Comparison of ENCODE assay signal across 1 cellular context in the genomic region with DNA sequence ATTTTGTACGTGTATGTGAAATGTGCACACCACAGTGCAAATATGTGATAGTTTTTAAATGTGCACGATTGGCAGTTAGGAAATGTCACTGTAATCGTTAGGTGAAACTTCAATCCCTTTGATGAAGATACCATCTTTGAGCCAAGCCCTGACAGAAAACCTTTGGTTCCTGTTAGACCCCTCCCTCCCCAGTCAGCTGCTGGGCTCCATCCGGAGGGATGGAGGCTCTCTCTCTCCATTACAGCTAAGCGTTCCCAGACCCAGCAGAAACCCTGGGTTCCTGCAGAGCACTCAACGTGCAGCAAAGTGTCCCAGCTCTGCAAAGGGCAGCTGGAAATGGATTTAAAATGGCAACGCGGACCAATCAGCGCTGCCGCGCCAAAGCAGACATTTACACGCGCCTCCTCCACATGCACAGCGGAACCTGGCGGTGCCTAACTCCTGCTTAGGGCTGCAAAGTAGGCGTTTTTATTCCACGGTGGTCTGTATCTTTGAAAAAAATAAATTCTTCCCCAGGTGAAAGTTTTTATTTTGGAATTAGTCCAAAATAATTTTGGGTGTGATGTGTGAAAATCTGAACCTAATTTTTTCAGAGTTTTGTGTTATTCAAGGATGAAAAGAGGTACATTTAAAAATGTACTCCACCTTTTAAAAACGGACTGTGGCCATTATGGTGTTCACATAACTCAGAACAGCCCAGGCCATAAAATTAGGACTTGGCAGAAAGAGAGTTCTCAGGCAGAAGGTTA.
TF ChIP-seq lines count a peak whose summit lies in the region.

No MANE protein-coding gene starts in this region.

TF ChIP-seq in HepG2, 621 proteins besides CTCF, POLR2A, EP300 and RAD21 (continued from another document and continues in another):
- TF ChIP-seq, protein P1, sequence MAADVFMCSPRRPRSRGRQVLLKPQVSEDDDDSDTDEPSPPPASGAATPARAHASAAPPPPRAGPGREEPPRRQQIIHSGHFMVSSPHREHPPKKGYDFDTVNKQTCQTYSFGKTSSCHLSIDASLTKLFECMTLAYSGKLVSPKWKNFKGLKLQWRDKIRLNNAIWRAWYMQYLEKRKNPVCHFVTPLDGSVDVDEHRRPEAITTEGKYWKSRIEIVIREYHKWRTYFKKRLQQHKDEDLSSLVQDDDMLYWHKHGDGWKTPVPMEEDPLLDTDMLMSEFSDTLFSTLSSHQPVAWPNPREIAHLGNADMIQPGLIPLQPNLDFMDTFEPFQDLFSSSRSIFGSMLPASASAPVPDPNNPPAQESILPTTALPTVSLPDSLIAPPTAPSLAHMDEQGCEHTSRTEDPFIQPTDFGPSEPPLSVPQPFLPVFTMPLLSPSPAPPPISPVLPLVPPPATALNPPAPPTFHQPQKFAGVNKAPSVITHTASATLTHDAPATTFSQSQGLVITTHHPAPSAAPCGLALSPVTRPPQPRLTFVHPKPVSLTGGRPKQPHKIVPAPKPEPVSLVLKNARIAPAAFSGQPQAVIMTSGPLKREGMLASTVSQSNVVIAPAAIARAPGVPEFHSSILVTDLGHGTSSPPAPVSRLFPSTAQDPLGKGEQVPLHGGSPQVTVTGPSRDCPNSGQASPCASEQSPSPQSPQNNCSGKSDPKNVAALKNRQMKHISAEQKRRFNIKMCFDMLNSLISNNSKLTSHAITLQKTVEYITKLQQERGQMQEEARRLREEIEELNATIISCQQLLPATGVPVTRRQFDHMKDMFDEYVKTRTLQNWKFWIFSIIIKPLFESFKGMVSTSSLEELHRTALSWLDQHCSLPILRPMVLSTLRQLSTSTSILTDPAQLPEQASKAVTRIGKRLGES (CRISPR knock-in tag; IDR thresholded peaks at IDR 0.05; ENCODE audit: borderline replicate concordance) = no peak
- no peak for TF ChIP-seq SIN3B (IDR thresholded peaks at IDR 0.05; ENCODE audit: low read length)
- TF ChIP-seq KDM2A (CRISPR knock-in tag; IDR thresholded peaks at IDR 0.05; ENCODE audit: borderline replicate concordance, low read depth) = peak; percentile 51; the same call in 1 of the 2 replicates
- TF ChIP-seq, protein P2, sequence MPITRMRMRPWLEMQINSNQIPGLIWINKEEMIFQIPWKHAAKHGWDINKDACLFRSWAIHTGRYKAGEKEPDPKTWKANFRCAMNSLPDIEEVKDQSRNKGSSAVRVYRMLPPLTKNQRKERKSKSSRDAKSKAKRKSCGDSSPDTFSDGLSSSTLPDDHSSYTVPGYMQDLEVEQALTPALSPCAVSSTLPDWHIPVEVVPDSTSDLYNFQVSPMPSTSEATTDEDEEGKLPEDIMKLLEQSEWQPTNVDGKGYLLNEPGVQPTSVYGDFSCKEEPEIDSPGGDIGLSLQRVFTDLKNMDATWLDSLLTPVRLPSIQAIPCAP (CRISPR knock-in tag; IDR thresholded peaks at IDR 0.05; ENCODE audit: low read depth) = no peak
- TF ChIP-seq U2AF2 (IDR thresholded peaks at IDR 0.05; ENCODE audit: low read depth, low read length) = no peak
- no peak for TF ChIP-seq MBNL3 (CRISPR knock-in tag; conservative IDR thresholded peaks at IDR 0.05)
- TF ChIP-seq KLF11 (CRISPR knock-in tag; IDR thresholded peaks at IDR 0.05) = no peak
- TF ChIP-seq, protein P3, sequence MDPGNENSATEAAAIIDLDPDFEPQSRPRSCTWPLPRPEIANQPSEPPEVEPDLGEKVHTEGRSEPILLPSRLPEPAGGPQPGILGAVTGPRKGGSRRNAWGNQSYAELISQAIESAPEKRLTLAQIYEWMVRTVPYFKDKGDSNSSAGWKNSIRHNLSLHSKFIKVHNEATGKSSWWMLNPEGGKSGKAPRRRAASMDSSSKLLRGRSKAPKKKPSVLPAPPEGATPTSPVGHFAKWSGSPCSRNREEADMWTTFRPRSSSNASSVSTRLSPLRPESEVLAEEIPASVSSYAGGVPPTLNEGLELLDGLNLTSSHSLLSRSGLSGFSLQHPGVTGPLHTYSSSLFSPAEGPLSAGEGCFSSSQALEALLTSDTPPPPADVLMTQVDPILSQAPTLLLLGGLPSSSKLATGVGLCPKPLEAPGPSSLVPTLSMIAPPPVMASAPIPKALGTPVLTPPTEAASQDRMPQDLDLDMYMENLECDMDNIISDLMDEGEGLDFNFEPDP (CRISPR knock-in tag; conservative IDR thresholded peaks at IDR 0.05) = no peak
- TF ChIP-seq, protein P4, sequence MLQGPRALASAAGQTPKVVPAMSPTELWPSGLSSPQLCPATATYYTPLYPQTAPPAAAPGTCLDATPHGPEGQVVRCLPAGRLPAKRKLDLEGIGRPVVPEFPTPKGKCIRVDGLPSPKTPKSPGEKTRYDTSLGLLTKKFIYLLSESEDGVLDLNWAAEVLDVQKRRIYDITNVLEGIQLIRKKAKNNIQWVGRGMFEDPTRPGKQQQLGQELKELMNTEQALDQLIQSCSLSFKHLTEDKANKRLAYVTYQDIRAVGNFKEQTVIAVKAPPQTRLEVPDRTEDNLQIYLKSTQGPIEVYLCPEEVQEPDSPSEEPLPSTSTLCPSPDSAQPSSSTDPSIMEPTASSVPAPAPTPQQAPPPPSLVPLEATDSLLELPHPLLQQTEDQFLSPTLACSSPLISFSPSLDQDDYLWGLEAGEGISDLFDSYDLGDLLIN (CRISPR knock-in tag; IDR thresholded peaks at IDR 0.05; ENCODE audit: borderline replicate concordance) = no peak
- TF ChIP-seq MED8 (CRISPR knock-in tag; IDR thresholded peaks at IDR 0.05; ENCODE audit: insufficient replicate concordance) = peak; percentile 51
- no peak for TF ChIP-seq FOXM1 (CRISPR knock-in tag; IDR thresholded peaks at IDR 0.05)
- TF ChIP-seq, protein P5, sequence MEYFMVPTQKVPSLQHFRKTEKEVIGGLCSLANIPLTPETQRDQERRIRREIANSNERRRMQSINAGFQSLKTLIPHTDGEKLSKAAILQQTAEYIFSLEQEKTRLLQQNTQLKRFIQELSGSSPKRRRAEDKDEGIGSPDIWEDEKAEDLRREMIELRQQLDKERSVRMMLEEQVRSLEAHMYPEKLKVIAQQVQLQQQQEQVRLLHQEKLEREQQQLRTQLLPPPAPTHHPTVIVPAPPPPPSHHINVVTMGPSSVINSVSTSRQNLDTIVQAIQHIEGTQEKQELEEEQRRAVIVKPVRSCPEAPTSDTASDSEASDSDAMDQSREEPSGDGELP (IDR thresholded peaks at IDR 0.05; ENCODE audit: borderline replicate concordance, low read depth) = peak; percentile 98
- TF ChIP-seq HOXA3 (CRISPR knock-in tag; IDR thresholded peaks at IDR 0.05) = peak; percentile 82
- TF ChIP-seq RARA (CRISPR knock-in tag; IDR thresholded peaks at IDR 0.05) = no peak
- no peak for TF ChIP-seq KLF6 (CRISPR knock-in tag; IDR thresholded peaks at IDR 0.05)
- no peak for TF ChIP-seq TBX3 (IDR thresholded peaks at IDR 0.05; ENCODE audit: borderline replicate concordance)
- TF ChIP-seq ZNF335 (CRISPR knock-in tag; IDR thresholded peaks at IDR 0.05) = no peak
- TF ChIP-seq, protein P6, sequence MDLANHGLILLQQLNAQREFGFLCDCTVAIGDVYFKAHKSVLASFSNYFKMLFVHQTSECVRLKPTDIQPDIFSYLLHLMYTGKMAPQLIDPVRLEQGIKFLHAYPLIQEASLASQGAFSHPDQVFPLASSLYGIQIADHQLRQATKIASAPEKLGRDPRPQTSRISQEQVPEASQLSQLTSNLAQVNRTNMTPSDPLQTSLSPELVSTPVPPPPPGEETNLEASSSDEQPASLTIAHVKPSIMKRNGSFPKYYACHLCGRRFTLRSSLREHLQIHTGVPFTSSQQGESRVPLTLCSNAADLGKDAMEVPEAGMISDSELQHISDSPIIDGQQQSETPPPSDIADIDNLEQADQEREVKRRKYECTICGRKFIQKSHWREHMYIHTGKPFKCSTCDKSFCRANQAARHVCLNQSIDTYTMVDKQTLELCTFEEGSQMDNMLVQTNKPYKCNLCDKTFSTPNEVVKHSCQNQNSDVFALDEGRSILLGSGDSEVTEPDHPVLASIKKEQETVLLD (CRISPR knock-in tag; IDR thresholded peaks at IDR 0.05; ENCODE audit: low read depth) = no peak
- no peak for TF ChIP-seq PTBP1 (IDR thresholded peaks at IDR 0.05; ENCODE audit: low read depth, low read length, poor library complexity, severe bottlenecking)
- no peak for TF ChIP-seq ZNF737 (CRISPR knock-in tag; IDR thresholded peaks at IDR 0.05; ENCODE audit: borderline replicate concordance)
- TF ChIP-seq RBAK (CRISPR knock-in tag; IDR thresholded peaks at IDR 0.05) = no peak
- TF ChIP-seq RARG (CRISPR knock-in tag; IDR thresholded peaks at IDR 0.05; ENCODE audit: low read depth) = no peak
- TF ChIP-seq PRMT3 (CRISPR knock-in tag; IDR thresholded peaks at IDR 0.05; ENCODE audit: borderline replicate concordance, low read depth) = no peak
- TF ChIP-seq ZNF605 (CRISPR knock-in tag; IDR thresholded peaks at IDR 0.05) = no peak; the same call in 1 of the 2 replicates
- TF ChIP-seq CEBPG (CRISPR knock-in tag; IDR thresholded peaks at IDR 0.05) = peak; percentile 13; the same call in 1 of the 2 replicates
- TF ChIP-seq ZNF674 (CRISPR knock-in tag; IDR thresholded peaks at IDR 0.05; ENCODE audit: low read depth) = no peak
- TF ChIP-seq WIZ (CRISPR knock-in tag; IDR thresholded peaks at IDR 0.05) = 0 out of 2 replicates have a peak, but pooled peaks have one; percentile 57
- TF ChIP-seq ZSCAN12 (CRISPR knock-in tag; IDR thresholded peaks at IDR 0.05) = no peak
- TF ChIP-seq ZNF816 (CRISPR knock-in tag; IDR thresholded peaks at IDR 0.05; ENCODE audit: borderline replicate concordance) = no peak
- TF ChIP-seq HNRNPH1 (optimal IDR thresholded peaks at IDR 0.05; ENCODE audit: low read depth, low read length) = no peak
- TF ChIP-seq ZMYM2 (CRISPR knock-in tag; IDR thresholded peaks at IDR 0.05) = peak; percentile 59; the same call in 1 of the 2 replicates
- no peak for TF ChIP-seq SAFB2 (CRISPR knock-in tag; IDR thresholded peaks at IDR 0.05; ENCODE audit: borderline replicate concordance, low read depth)
- TF ChIP-seq MYNN (CRISPR knock-in tag; IDR thresholded peaks at IDR 0.05; ENCODE audit: low read depth) = no peak
- TF ChIP-seq FOSL1 (CRISPR knock-in tag; IDR thresholded peaks at IDR 0.05; ENCODE audit: borderline replicate concordance) = no peak
- no peak for TF ChIP-seq SYNCRIP (IDR thresholded peaks at IDR 0.05; ENCODE audit: insufficient read depth, low read depth, low read length)
- TF ChIP-seq, protein P7, sequence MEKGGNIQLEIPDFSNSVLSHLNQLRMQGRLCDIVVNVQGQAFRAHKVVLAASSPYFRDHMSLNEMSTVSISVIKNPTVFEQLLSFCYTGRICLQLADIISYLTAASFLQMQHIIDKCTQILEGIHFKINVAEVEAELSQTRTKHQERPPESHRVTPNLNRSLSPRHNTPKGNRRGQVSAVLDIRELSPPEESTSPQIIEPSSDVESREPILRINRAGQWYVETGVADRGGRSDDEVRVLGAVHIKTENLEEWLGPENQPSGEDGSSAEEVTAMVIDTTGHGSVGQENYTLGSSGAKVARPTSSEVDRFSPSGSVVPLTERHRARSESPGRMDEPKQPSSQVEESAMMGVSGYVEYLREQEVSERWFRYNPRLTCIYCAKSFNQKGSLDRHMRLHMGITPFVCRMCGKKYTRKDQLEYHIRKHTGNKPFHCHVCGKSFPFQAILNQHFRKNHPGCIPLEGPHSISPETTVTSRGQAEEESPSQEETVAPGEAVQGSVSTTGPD (CRISPR knock-in tag; IDR thresholded peaks at IDR 0.05) = no peak
- TF ChIP-seq MTA3 (CRISPR knock-in tag; IDR thresholded peaks at IDR 0.05) = no peak
- TF ChIP-seq, protein P8, sequence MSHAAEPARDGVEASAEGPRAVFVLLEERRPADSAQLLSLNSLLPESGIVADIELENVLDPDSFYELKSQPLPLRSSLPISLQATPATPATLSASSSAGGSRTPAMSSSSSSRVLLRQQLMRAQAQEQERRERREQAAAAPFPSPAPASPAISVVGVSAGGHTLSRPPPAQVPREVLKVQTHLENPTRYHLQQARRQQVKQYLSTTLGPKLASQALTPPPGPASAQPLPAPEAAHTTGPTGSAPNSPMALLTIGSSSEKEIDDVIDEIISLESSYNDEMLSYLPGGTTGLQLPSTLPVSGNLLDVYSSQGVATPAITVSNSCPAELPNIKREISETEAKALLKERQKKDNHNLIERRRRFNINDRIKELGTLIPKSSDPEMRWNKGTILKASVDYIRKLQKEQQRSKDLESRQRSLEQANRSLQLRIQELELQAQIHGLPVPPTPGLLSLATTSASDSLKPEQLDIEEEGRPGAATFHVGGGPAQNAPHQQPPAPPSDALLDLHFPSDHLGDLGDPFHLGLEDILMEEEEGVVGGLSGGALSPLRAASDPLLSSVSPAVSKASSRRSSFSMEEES (CRISPR knock-in tag; IDR thresholded peaks at IDR 0.05) = peak; percentile 41
- TF ChIP-seq KDM5A (IDR thresholded peaks at IDR 0.05; ENCODE audit: borderline replicate concordance, low read length) = no peak; the same call in 1 of the 2 replicates
- TF ChIP-seq SALL2 (CRISPR knock-in tag; IDR thresholded peaks at IDR 0.05) = no peak
- TF ChIP-seq KDM1A (CRISPR knock-in tag; IDR thresholded peaks at IDR 0.05) = peak; percentile 56; the same call in 1 of the 2 replicates
- no peak for TF ChIP-seq DNMT1 (CRISPR knock-in tag; IDR thresholded peaks at IDR 0.05)
- TF ChIP-seq, protein P9, sequence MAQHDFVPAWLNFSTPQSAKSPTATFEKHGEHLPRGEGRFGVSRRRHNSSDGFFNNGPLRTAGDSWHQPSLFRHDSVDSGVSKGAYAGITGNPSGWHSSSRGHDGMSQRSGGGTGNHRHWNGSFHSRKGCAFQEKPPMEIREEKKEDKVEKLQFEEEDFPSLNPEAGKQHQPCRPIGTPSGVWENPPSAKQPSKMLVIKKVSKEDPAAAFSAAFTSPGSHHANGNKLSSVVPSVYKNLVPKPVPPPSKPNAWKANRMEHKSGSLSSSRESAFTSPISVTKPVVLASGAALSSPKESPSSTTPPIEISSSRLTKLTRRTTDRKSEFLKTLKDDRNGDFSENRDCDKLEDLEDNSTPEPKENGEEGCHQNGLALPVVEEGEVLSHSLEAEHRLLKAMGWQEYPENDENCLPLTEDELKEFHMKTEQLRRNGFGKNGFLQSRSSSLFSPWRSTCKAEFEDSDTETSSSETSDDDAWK (CRISPR knock-in tag; IDR thresholded peaks at IDR 0.05) = no peak
- peak; percentile 79 for TF ChIP-seq SAP130 (CRISPR knock-in tag; IDR thresholded peaks at IDR 0.05; ENCODE audit: low read depth)
- TF ChIP-seq ARHGAP35 (CRISPR knock-in tag; IDR thresholded peaks at IDR 0.05; ENCODE audit: borderline replicate concordance) = no peak
- peak; percentile 81 for TF ChIP-seq ERF (CRISPR knock-in tag; IDR thresholded peaks at IDR 0.05)
- no peak for TF ChIP-seq SRSF1 (optimal IDR thresholded peaks at IDR 0.05; ENCODE audit: low read depth, low read length)
- no peak for TF ChIP-seq NRL (CRISPR knock-in tag; IDR thresholded peaks at IDR 0.05; ENCODE audit: borderline replicate concordance)
- TF ChIP-seq, protein P10, sequence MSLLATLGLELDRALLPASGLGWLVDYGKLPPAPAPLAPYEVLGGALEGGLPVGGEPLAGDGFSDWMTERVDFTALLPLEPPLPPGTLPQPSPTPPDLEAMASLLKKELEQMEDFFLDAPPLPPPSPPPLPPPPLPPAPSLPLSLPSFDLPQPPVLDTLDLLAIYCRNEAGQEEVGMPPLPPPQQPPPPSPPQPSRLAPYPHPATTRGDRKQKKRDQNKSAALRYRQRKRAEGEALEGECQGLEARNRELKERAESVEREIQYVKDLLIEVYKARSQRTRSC (CRISPR knock-in tag; IDR thresholded peaks at IDR 0.05; ENCODE audit: low read depth) = no peak
- no peak for TF ChIP-seq IKZF4 (CRISPR knock-in tag; IDR thresholded peaks at IDR 0.05; ENCODE audit: borderline replicate concordance, low read depth, not compliant biosample characterization)
- TF ChIP-seq RAD51 (IDR thresholded peaks at IDR 0.05; ENCODE audit: borderline replicate concordance) = no peak
- TF ChIP-seq BRCA1 (CRISPR knock-in tag; IDR thresholded peaks at IDR 0.05) = peak; percentile 44; the same call in 1 of the 2 replicates
- TF ChIP-seq ZNF30 (CRISPR knock-in tag; IDR thresholded peaks at IDR 0.05) = no peak
- no peak; the same call in 1 of the 2 replicates for TF ChIP-seq THAP11 (CRISPR knock-in tag; IDR thresholded peaks at IDR 0.05)
